In the genomic region with DNA sequence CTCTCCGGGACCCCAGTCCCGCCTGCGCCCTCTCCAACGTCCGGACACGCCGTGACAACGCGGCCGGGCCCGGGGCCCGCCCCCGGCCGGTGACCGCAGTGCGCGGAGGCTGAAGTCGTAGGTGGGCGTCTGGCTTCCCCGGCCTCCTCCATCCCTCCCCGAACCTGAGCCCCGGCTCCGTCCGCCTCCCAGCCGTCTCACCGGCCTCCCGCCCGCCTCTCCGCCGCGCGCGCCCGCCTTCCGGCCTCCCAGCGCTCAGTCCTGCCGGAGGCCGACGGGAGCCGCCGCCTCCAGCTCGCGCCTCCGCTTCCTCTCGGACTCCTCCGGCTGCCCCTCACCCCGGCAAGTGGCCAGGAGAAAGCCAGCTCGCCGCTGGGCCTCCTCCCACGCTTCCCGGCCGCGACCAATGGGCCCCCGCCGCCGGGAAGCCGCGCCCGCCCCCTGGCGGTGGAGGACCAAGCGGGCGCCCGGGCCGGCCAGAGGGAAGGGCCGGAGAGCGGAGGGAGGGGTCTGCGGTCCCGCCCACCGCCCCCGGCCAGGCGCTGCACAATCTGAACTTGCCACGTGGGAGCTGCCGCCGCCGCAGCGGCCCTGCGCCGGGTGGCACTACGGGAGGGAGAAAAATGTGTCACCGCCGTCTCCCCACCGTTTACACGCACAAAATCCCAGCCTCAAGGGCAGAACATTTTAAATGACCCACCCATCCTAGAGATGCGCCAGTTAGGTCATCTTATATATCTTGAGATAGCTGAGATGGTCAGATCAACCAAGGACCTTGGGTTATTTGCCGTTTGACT, we compare ENCODE assay signal across 1 cellular context.
A peak's percentile ranks its signal among the peaks of the same experiment; 100 is the strongest.
TF ChIP-seq lines count a peak whose summit lies in the region.

A gene with protein sequence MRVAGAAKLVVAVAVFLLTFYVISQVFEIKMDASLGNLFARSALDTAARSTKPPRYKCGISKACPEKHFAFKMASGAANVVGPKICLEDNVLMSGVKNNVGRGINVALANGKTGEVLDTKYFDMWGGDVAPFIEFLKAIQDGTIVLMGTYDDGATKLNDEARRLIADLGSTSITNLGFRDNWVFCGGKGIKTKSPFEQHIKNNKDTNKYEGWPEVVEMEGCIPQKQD (minus strand): TSS at position 348 of the 797 bp plus-strand sequence. CDS start 13,339 bp downstream, outside the sequence.

TF ChIP-seq in A549, 52 proteins besides CTCF, POLR2A, EP300 and RAD21 (continued from another document):
- TF ChIP-seq, protein P1, sequence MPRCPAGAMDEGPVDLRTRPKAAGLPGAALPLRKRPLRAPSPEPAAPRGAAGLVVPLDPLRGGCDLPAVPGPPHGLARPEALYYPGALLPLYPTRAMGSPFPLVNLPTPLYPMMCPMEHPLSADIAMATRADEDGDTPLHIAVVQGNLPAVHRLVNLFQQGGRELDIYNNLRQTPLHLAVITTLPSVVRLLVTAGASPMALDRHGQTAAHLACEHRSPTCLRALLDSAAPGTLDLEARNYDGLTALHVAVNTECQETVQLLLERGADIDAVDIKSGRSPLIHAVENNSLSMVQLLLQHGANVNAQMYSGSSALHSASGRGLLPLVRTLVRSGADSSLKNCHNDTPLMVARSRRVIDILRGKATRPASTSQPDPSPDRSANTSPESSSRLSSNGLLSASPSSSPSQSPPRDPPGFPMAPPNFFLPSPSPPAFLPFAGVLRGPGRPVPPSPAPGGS (IDR thresholded peaks at IDR 0.05): peak; percentile 87
- TF ChIP-seq CHD2 (IDR thresholded peaks at IDR 0.05; ENCODE audit: low read length, partially characterized antibody) (no peak), KDM1A (IDR thresholded peaks at IDR 0.05; ENCODE audit: low read depth) (no peak), JUNB (IDR thresholded peaks at IDR 0.05) (no peak), GATA3 (IDR thresholded peaks at IDR 0.05; ENCODE audit: borderline replicate concordance) (no peak), POLR2AphosphoS2 (conservative IDR thresholded peaks at IDR 0.05; ENCODE audit: low read length) (no peak), MAFK (IDR thresholded peaks at IDR 0.05; ENCODE audit: partially characterized antibody) (no peak), FOSB (CRISPR knock-in tag; IDR thresholded peaks at IDR 0.05) (no peak), HDAC2 (IDR thresholded peaks at IDR 0.05) (no peak), HOXA7 (CRISPR knock-in tag; IDR thresholded peaks at IDR 0.05) (no peak), ZSCAN20 (CRISPR knock-in tag; IDR thresholded peaks at IDR 0.05) (no peak), CBX2 (IDR thresholded peaks at IDR 0.05; ENCODE audit: borderline replicate concordance, low read depth) (no peak), NPAS2 (CRISPR knock-in tag; IDR thresholded peaks at IDR 0.05; ENCODE audit: borderline replicate concordance) (0 out of 2 replicates have a peak, but pooled peaks have one; percentile 4), NFE2L2 (conservative IDR thresholded peaks at IDR 0.05; ENCODE audit: low read length) (no peak), RARB (CRISPR knock-in tag; IDR thresholded peaks at IDR 0.05) (no peak), RNF2 (IDR thresholded peaks at IDR 0.05; ENCODE audit: borderline replicate concordance, low read depth) (no peak), MAZ (IDR thresholded peaks at IDR 0.05; ENCODE audit: borderline replicate concordance, low read depth, low read length) (no peak; the same call in 1 of the 2 replicates), BHLHE40 (IDR thresholded peaks at IDR 0.05; ENCODE audit: low read depth, low read length) (no peak), RFX5 (IDR thresholded peaks at IDR 0.05) (no peak), FOXS1 (CRISPR knock-in tag; IDR thresholded peaks at IDR 0.05) (no peak), SREBF2 (IDR thresholded peaks at IDR 0.05) (no peak), JUN (IDR thresholded peaks at IDR 0.05) (peak; percentile 84 to 93), TP53 (CRISPR knock-in tag; IDR thresholded peaks at IDR 0.05) (no peak), ESRRA (IDR thresholded peaks at IDR 0.05; ENCODE audit: borderline replicate concordance, low read length) (no peak), HOXB5 (CRISPR knock-in tag; IDR thresholded peaks at IDR 0.05) (no peak), CHD4 (IDR thresholded peaks at IDR 0.05; ENCODE audit: borderline replicate concordance) (no peak), HOXB13 (CRISPR knock-in tag; IDR thresholded peaks at IDR 0.05; ENCODE audit: low read depth) (no peak)
- TF ChIP-seq, protein P2, sequence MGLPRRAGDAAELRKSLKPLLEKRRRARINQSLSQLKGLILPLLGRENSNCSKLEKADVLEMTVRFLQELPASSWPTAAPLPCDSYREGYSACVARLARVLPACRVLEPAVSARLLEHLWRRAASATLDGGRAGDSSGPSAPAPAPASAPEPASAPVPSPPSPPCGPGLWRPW (IDR thresholded peaks at IDR 0.05): no peak
- TF ChIP-seq, protein P3, sequence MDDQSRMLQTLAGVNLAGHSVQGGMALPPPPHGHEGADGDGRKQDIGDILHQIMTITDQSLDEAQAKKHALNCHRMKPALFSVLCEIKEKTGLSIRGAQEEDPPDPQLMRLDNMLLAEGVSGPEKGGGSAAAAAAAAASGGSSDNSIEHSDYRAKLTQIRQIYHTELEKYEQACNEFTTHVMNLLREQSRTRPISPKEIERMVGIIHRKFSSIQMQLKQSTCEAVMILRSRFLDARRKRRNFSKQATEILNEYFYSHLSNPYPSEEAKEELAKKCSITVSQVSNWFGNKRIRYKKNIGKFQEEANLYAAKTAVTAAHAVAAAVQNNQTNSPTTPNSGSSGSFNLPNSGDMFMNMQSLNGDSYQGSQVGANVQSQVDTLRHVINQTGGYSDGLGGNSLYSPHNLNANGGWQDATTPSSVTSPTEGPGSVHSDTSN (IDR thresholded peaks at IDR 0.05): peak; percentile 54; the same call in 1 of the 2 replicates
- TF ChIP-seq, protein P4, sequence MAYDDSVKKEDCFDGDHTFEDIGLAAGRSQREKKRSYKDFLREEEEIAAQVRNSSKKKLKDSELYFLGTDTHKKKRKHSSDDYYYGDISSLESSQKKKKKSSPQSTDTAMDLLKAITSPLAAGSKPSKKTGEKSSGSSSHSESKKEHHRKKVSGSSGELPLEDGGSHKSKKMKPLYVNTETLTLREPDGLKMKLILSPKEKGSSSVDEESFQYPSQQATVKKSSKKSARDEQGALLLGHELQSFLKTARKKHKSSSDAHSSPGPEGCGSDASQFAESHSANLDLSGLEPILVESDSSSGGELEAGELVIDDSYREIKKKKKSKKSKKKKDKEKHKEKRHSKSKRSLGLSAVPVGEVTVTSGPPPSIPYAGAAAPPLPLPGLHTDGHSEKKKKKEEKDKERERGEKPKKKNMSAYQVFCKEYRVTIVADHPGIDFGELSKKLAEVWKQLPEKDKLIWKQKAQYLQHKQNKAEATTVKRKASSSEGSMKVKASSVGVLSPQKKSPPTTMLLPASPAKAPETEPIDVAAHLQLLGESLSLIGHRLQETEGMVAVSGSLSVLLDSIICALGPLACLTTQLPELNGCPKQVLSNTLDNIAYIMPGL (CRISPR knock-in tag; IDR thresholded peaks at IDR 0.05; ENCODE audit: borderline replicate concordance): peak; percentile 67; the same call in 1 of the 2 replicates
- TF ChIP-seq, protein P5, sequence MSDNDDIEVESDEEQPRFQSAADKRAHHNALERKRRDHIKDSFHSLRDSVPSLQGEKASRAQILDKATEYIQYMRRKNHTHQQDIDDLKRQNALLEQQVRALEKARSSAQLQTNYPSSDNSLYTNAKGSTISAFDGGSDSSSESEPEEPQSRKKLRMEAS (IDR thresholded peaks at IDR 0.05): peak; percentile 97
- TF ChIP-seq, protein P6, sequence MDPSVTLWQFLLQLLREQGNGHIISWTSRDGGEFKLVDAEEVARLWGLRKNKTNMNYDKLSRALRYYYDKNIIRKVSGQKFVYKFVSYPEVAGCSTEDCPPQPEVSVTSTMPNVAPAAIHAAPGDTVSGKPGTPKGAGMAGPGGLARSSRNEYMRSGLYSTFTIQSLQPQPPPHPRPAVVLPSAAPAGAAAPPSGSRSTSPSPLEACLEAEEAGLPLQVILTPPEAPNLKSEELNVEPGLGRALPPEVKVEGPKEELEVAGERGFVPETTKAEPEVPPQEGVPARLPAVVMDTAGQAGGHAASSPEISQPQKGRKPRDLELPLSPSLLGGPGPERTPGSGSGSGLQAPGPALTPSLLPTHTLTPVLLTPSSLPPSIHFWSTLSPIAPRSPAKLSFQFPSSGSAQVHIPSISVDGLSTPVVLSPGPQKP (IDR thresholded peaks at IDR 0.05; ENCODE audit: low read depth, low read length): no peak
- TF ChIP-seq, protein P7, sequence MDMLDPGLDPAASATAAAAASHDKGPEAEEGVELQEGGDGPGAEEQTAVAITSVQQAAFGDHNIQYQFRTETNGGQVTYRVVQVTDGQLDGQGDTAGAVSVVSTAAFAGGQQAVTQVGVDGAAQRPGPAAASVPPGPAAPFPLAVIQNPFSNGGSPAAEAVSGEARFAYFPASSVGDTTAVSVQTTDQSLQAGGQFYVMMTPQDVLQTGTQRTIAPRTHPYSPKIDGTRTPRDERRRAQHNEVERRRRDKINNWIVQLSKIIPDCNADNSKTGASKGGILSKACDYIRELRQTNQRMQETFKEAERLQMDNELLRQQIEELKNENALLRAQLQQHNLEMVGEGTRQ (IDR thresholded peaks at IDR 0.05): 0 out of 2 replicates have a peak, but pooled peaks have one; percentile 29
